In the genomic region with DNA sequence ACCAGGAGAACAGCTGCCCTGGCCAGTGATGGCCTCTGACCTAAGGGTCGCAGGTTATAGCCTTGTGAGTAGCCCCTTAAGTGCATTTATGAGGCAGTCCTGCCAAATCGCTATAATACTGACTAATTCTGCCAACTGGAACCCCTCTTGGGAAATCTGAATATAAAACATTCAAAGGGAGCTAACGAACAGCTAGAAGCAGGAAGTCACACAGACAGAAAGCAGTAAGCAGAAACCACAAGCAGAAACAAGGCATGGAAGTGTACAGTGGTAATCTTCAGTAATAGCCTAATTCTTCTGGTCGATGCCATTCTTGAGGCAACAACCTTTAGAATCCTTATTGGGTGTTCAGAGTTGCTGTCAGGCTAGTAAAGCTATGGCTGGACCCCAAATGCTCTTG, we compare ENCODE assay signal across 17 cellular contexts.
A peak's percentile ranks its signal among the peaks of the same experiment; 100 is the strongest.
DNase-seq lines count a peak whose midpoint lies in the region; ATAC-seq and TF ChIP-seq lines count a peak whose summit lies in the region.
"Had no signal": no experiment of that assay in that cellular context is flagged by ENCODE, and none has a peak within 500 bp of the region (broad histone marks: within the 10 kb centered on the region; RNA-seq: fewer than 3 reads in every experiment).

No MANE protein-coding gene starts in this region.

- in situ Hi-C loops in brain microvascular endothelial cell (cut with HindIII; ENCODE audit: low pct_ligation_motif_present, low sequenced_read_pairs) = no loop called here

- no peaks in the 10 kb centered on the region for H3K27me3 ChIP-seq in brain microvascular endothelial cell (replicated peaks)
- H3K27me3 ChIP-seq: body of pancreas had no signal

- no peak for TF ChIP-seq CTCF in brain microvascular endothelial cell (IDR thresholded peaks at IDR 0.05; ENCODE audit: low read depth, low read length, missing control alignments)

- peaks cover 9% of the 10 kb centered on the region for H3K4me1 Mint-ChIP-seq in activated CD4-positive, alpha-beta T cell treated with anti-CD3 and anti-CD28 coated beads for 36 hours
- no peaks in the 10 kb centered on the region for H3K4me1 Mint-ChIP-seq in activated CD8-positive, alpha-beta memory T cell treated with anti-CD3 and anti-CD28 coated beads, Interleukin-2, amount 10 ng/mL, durations not matched to agents 7 days and 5 days

- H3K27ac Mint-ChIP-seq in activated CD4-positive, alpha-beta T cell treated with anti-CD3 and anti-CD28 coated beads for 36 hours = no peak overlapping the region
- no peak overlapping the region for H3K27ac Mint-ChIP-seq in activated CD8-positive, alpha-beta memory T cell treated with anti-CD3 and anti-CD28 coated beads, Interleukin-2, amount 10 ng/mL, durations not matched to agents 7 days and 5 days

- POLR2A ChIA-PET in activated CD4-positive, alpha-beta T cell treated with anti-CD3 and anti-CD28 coated beads for 36 hours (lab: Charles Lee) = no interaction called here

- H3K4me3 Mint-ChIP-seq in activated CD4-positive, alpha-beta T cell treated with anti-CD3 and anti-CD28 coated beads for 36 hours = no peak overlapping the region
- no peak overlapping the region for H3K4me3 Mint-ChIP-seq in activated CD8-positive, alpha-beta memory T cell treated with anti-CD3 and anti-CD28 coated beads, Interleukin-2, amount 10 ng/mL, durations not matched to agents 7 days and 5 days

- intact Hi-C loops in activated CD4-positive, alpha-beta T cell treated with anti-CD3 and anti-CD28 coated beads for 36 hours (cut with DNase I, micrococcal nuclease) = no loop called here
- intact Hi-C loops in sciatic nerve (cut with DNase I) = no loop called here

- no peaks in the 10 kb centered on the region for H3K36me3 ChIP-seq in brain microvascular endothelial cell (replicated peaks)

- no peaks in the 10 kb centered on the region for H3K9me3 Mint-ChIP-seq in activated CD4-positive, alpha-beta T cell treated with anti-CD3 and anti-CD28 coated beads for 36 hours (ENCODE audit: low read depth)
- no peaks in the 10 kb centered on the region for H3K9me3 Mint-ChIP-seq in activated CD8-positive, alpha-beta memory T cell treated with anti-CD3 and anti-CD28 coated beads, Interleukin-2, amount 10 ng/mL, durations not matched to agents 7 days and 5 days (ENCODE audit: low read depth)

- no peaks in the 10 kb centered on the region for H3K36me3 Mint-ChIP-seq in activated CD4-positive, alpha-beta T cell treated with anti-CD3 and anti-CD28 coated beads for 36 hours (ENCODE audit: low read depth)
- no peaks in the 10 kb centered on the region for H3K36me3 Mint-ChIP-seq in activated CD8-positive, alpha-beta memory T cell treated with anti-CD3 and anti-CD28 coated beads, Interleukin-2, amount 10 ng/mL, durations not matched to agents 7 days and 5 days

- H3K27ac ChIP-seq in brain microvascular endothelial cell = no peak overlapping the region
- H3K27ac ChIP-seq: body of pancreas, parathyroid adenoma had no signal

- no peak for DNase-seq in activated CD4-positive, alpha-beta T cell treated with anti-CD3 and anti-CD28 coated beads for 36 hours
- no peak for DNase-seq in activated CD4-positive, alpha-beta T cell treated with anti-CD3 and anti-CD28 coated beads, Interleukin-2, amount 50 U/mL, for 48 hours
- peak; percentile 85 for DNase-seq in MV-4-11 (lab: John Stamatoyannopoulos, UW)
- DNase-seq in brain microvascular endothelial cell = peak; percentile 3
- DNase-seq in sciatic nerve (ENCODE audit: low spot score) = no peak
- DNase-seq in activated CD8-positive, alpha-beta memory T cell treated with anti-CD3 and anti-CD28 coated beads, Interleukin-2, amount 10 ng/mL, durations not matched to agents 7 days and 5 days = no peak
- DNase-seq in HUDEP-2 (lab: John Stamatoyannopoulos, UW; ENCODE audit: unreplicated experiment in 76 of 76) = no peak
- no peak for DNase-seq in dedifferentiated amniotic fluid mesenchymal stem cell (ENCODE audit: extremely low spot score)
- DNase-seq: activated CD8-positive, alpha-beta memory T cell treated with anti-CD3 and anti-CD28 coated beads for 24 hours; activated gamma-delta T cell; effector memory CD4-positive, alpha-beta T cell; NCI-H1105; NCI-H345; RPMI8226; T1000 had no signal

- CTCF ChIA-PET in activated CD4-positive, alpha-beta T cell treated with anti-CD3 and anti-CD28 coated beads for 36 hours (lab: Charles Lee) = no interaction called here
- CTCF ChIA-PET in activated CD8-positive, alpha-beta memory T cell treated with anti-CD3 and anti-CD28 coated beads, Interleukin-2, amount 10 ng/mL, durations not matched to agents 7 days and 5 days (lab: Charles Lee) = no interaction called here

- no peak overlapping the region for H3K4me3 ChIP-seq in brain microvascular endothelial cell (ENCODE audit: low read depth, low read length)
- H3K4me3 ChIP-seq: body of pancreas had no signal

- H3K27me3 Mint-ChIP-seq in activated CD4-positive, alpha-beta T cell treated with anti-CD3 and anti-CD28 coated beads for 36 hours = no peaks in the 10 kb centered on the region
- H3K27me3 Mint-ChIP-seq in activated CD8-positive, alpha-beta memory T cell treated with anti-CD3 and anti-CD28 coated beads, Interleukin-2, amount 10 ng/mL, durations not matched to agents 7 days and 5 days = no peaks in the 10 kb centered on the region

- ATAC-seq in activated CD4-positive, alpha-beta T cell treated with anti-CD3 and anti-CD28 coated beads for 36 hours = peak; percentile 42
- ATAC-seq in sciatic nerve = peak; percentile 46
- ATAC-seq in activated CD8-positive, alpha-beta memory T cell treated with anti-CD3 and anti-CD28 coated beads, Interleukin-2, amount 10 ng/mL, durations not matched to agents 7 days and 5 days = no peak
- ATAC-seq: body of pancreas had no signal

Comparison
In these comparisons a context has a peak if more than half of its experiments do, and no peak if none do; other contexts are left out.
1. DNase-seq: peak in MV-4-11 (single experiment) and brain microvascular endothelial cell (single experiment); none in activated CD4-positive, alpha-beta T cell treated with anti-CD3 and anti-CD28 coated beads for 36 hours (single experiment), activated CD4-positive, alpha-beta T cell treated with anti-CD3 and anti-CD28 coated beads, Interleukin-2, amount 50 U/mL, for 48 hours (0 of 2), sciatic nerve (single experiment), activated CD8-positive, alpha-beta memory T cell treated with anti-CD3 and anti-CD28 coated beads, Interleukin-2, amount 10 ng/mL, durations not matched to agents 7 days and 5 days (single experiment), HUDEP-2 (0 of 76) and dedifferentiated amniotic fluid mesenchymal stem cell (single experiment).